ENCODE assay signal across 1 cellular context in the genomic region with DNA sequence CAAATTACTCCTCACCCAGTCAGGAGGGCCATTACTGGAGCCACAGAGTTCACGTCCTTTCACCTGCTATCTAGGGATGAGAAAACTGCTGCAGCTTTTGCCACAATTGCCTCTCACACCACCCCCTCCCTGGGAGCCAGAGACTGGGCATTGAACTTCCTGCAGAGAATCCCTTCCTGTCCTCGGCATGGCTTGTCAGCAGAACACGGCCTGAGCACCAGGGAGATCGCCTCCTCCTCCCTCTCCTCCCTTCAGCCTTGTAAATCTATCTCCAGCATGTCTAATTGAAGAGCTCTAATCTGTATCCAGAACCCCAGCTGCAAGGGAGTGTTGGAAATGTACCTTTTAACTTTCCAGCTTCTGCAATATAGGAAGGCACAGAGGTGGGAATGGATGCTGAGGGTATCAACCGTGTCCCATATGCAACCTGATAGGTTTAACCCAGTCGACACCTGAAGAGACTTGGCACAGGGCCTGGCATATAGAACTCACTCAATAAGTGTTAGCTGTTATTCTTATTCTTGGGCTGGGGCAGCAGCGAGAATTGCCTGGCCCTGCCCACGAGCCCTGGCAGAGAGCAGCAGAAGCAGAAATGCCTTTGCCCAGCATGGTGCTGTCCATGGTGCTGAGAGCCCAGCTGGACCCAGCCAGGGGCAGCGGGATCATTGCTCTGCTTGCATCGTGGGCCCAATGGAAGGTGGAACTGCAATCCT.
A peak's percentile ranks its signal among the peaks of the same experiment; 100 is the strongest.
TF ChIP-seq lines count a peak whose summit lies in the region.

No MANE protein-coding gene starts in this region.

TF ChIP-seq in K562, 482 proteins besides CTCF, POLR2A, EP300 and RAD21 (continued from another document and continues in another):
- TF ChIP-seq, protein P1, sequence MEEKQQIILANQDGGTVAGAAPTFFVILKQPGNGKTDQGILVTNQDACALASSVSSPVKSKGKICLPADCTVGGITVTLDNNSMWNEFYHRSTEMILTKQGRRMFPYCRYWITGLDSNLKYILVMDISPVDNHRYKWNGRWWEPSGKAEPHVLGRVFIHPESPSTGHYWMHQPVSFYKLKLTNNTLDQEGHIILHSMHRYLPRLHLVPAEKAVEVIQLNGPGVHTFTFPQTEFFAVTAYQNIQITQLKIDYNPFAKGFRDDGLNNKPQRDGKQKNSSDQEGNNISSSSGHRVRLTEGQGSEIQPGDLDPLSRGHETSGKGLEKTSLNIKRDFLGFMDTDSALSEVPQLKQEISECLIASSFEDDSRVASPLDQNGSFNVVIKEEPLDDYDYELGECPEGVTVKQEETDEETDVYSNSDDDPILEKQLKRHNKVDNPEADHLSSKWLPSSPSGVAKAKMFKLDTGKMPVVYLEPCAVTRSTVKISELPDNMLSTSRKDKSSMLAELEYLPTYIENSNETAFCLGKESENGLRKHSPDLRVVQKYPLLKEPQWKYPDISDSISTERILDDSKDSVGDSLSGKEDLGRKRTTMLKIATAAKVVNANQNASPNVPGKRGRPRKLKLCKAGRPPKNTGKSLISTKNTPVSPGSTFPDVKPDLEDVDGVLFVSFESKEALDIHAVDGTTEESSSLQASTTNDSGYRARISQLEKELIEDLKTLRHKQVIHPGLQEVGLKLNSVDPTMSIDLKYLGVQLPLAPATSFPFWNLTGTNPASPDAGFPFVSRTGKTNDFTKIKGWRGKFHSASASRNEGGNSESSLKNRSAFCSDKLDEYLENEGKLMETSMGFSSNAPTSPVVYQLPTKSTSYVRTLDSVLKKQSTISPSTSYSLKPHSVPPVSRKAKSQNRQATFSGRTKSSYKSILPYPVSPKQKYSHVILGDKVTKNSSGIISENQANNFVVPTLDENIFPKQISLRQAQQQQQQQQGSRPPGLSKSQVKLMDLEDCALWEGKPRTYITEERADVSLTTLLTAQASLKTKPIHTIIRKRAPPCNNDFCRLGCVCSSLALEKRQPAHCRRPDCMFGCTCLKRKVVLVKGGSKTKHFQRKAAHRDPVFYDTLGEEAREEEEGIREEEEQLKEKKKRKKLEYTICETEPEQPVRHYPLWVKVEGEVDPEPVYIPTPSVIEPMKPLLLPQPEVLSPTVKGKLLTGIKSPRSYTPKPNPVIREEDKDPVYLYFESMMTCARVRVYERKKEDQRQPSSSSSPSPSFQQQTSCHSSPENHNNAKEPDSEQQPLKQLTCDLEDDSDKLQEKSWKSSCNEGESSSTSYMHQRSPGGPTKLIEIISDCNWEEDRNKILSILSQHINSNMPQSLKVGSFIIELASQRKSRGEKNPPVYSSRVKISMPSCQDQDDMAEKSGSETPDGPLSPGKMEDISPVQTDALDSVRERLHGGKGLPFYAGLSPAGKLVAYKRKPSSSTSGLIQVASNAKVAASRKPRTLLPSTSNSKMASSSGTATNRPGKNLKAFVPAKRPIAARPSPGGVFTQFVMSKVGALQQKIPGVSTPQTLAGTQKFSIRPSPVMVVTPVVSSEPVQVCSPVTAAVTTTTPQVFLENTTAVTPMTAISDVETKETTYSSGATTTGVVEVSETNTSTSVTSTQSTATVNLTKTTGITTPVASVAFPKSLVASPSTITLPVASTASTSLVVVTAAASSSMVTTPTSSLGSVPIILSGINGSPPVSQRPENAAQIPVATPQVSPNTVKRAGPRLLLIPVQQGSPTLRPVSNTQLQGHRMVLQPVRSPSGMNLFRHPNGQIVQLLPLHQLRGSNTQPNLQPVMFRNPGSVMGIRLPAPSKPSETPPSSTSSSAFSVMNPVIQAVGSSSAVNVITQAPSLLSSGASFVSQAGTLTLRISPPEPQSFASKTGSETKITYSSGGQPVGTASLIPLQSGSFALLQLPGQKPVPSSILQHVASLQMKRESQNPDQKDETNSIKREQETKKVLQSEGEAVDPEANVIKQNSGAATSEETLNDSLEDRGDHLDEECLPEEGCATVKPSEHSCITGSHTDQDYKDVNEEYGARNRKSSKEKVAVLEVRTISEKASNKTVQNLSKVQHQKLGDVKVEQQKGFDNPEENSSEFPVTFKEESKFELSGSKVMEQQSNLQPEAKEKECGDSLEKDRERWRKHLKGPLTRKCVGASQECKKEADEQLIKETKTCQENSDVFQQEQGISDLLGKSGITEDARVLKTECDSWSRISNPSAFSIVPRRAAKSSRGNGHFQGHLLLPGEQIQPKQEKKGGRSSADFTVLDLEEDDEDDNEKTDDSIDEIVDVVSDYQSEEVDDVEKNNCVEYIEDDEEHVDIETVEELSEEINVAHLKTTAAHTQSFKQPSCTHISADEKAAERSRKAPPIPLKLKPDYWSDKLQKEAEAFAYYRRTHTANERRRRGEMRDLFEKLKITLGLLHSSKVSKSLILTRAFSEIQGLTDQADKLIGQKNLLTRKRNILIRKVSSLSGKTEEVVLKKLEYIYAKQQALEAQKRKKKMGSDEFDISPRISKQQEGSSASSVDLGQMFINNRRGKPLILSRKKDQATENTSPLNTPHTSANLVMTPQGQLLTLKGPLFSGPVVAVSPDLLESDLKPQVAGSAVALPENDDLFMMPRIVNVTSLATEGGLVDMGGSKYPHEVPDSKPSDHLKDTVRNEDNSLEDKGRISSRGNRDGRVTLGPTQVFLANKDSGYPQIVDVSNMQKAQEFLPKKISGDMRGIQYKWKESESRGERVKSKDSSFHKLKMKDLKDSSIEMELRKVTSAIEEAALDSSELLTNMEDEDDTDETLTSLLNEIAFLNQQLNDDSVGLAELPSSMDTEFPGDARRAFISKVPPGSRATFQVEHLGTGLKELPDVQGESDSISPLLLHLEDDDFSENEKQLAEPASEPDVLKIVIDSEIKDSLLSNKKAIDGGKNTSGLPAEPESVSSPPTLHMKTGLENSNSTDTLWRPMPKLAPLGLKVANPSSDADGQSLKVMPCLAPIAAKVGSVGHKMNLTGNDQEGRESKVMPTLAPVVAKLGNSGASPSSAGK (IDR thresholded peaks at IDR 0.05): no peak
- TF ChIP-seq, protein P2, sequence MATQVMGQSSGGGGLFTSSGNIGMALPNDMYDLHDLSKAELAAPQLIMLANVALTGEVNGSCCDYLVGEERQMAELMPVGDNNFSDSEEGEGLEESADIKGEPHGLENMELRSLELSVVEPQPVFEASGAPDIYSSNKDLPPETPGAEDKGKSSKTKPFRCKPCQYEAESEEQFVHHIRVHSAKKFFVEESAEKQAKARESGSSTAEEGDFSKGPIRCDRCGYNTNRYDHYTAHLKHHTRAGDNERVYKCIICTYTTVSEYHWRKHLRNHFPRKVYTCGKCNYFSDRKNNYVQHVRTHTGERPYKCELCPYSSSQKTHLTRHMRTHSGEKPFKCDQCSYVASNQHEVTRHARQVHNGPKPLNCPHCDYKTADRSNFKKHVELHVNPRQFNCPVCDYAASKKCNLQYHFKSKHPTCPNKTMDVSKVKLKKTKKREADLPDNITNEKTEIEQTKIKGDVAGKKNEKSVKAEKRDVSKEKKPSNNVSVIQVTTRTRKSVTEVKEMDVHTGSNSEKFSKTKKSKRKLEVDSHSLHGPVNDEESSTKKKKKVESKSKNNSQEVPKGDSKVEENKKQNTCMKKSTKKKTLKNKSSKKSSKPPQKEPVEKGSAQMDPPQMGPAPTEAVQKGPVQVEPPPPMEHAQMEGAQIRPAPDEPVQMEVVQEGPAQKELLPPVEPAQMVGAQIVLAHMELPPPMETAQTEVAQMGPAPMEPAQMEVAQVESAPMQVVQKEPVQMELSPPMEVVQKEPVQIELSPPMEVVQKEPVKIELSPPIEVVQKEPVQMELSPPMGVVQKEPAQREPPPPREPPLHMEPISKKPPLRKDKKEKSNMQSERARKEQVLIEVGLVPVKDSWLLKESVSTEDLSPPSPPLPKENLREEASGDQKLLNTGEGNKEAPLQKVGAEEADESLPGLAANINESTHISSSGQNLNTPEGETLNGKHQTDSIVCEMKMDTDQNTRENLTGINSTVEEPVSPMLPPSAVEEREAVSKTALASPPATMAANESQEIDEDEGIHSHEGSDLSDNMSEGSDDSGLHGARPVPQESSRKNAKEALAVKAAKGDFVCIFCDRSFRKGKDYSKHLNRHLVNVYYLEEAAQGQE (CRISPR knock-in tag; IDR thresholded peaks at IDR 0.05; ENCODE audit: low read depth): peak; percentile 96
- no peak for TF ChIP-seq RBM25 (IDR thresholded peaks at IDR 0.05; ENCODE audit: low read depth, low read length, severe bottlenecking)
- no peak for TF ChIP-seq MYBL2 (IDR thresholded peaks at IDR 0.05; ENCODE audit: low read depth)
- no peak for TF ChIP-seq MYBL2 (CRISPR knock-in tag; IDR thresholded peaks at IDR 0.05; ENCODE audit: borderline replicate concordance)
- TF ChIP-seq C11orf30 (IDR thresholded peaks at IDR 0.05; ENCODE audit: low read depth): no peak
- no peak for TF ChIP-seq RAD51 (IDR thresholded peaks at IDR 0.05; ENCODE audit: borderline replicate concordance, low read depth)
- TF ChIP-seq MTA1 (IDR thresholded peaks at IDR 0.05; ENCODE audit: borderline replicate concordance): no peak
- no peak for TF ChIP-seq KHSRP (IDR thresholded peaks at IDR 0.05)
- TF ChIP-seq, protein P3, sequence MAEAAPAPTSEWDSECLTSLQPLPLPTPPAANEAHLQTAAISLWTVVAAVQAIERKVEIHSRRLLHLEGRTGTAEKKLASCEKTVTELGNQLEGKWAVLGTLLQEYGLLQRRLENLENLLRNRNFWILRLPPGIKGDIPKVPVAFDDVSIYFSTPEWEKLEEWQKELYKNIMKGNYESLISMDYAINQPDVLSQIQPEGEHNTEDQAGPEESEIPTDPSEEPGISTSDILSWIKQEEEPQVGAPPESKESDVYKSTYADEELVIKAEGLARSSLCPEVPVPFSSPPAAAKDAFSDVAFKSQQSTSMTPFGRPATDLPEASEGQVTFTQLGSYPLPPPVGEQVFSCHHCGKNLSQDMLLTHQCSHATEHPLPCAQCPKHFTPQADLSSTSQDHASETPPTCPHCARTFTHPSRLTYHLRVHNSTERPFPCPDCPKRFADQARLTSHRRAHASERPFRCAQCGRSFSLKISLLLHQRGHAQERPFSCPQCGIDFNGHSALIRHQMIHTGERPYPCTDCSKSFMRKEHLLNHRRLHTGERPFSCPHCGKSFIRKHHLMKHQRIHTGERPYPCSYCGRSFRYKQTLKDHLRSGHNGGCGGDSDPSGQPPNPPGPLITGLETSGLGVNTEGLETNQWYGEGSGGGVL (CRISPR knock-in tag; IDR thresholded peaks at IDR 0.05): no peak
- TF ChIP-seq SRSF1 (IDR thresholded peaks at IDR 0.05; ENCODE audit: low read depth, low read length): no peak
- TF ChIP-seq LEF1 (IDR thresholded peaks at IDR 0.05): no peak
- TF ChIP-seq, protein P4, sequence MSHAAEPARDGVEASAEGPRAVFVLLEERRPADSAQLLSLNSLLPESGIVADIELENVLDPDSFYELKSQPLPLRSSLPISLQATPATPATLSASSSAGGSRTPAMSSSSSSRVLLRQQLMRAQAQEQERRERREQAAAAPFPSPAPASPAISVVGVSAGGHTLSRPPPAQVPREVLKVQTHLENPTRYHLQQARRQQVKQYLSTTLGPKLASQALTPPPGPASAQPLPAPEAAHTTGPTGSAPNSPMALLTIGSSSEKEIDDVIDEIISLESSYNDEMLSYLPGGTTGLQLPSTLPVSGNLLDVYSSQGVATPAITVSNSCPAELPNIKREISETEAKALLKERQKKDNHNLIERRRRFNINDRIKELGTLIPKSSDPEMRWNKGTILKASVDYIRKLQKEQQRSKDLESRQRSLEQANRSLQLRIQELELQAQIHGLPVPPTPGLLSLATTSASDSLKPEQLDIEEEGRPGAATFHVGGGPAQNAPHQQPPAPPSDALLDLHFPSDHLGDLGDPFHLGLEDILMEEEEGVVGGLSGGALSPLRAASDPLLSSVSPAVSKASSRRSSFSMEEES (CRISPR knock-in tag; IDR thresholded peaks at IDR 0.05): no peak
- TF ChIP-seq, protein P5, sequence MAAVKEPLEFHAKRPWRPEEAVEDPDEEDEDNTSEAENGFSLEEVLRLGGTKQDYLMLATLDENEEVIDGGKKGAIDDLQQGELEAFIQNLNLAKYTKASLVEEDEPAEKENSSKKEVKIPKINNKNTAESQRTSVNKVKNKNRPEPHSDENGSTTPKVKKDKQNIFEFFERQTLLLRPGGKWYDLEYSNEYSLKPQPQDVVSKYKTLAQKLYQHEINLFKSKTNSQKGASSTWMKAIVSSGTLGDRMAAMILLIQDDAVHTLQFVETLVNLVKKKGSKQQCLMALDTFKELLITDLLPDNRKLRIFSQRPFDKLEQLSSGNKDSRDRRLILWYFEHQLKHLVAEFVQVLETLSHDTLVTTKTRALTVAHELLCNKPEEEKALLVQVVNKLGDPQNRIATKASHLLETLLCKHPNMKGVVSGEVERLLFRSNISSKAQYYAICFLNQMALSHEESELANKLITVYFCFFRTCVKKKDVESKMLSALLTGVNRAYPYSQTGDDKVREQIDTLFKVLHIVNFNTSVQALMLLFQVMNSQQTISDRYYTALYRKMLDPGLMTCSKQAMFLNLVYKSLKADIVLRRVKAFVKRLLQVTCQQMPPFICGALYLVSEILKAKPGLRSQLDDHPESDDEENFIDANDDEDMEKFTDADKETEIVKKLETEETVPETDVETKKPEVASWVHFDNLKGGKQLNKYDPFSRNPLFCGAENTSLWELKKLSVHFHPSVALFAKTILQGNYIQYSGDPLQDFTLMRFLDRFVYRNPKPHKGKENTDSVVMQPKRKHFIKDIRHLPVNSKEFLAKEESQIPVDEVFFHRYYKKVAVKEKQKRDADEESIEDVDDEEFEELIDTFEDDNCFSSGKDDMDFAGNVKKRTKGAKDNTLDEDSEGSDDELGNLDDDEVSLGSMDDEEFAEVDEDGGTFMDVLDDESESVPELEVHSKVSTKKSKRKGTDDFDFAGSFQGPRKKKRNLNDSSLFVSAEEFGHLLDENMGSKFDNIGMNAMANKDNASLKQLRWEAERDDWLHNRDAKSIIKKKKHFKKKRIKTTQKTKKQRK (IDR thresholded peaks at IDR 0.05; ENCODE audit: borderline replicate concordance, low read depth, low read length): no peak
- no peak for TF ChIP-seq MCM3 (IDR thresholded peaks at IDR 0.05)
- no peak for TF ChIP-seq KDM2B (CRISPR knock-in tag; IDR thresholded peaks at IDR 0.05)
- TF ChIP-seq, protein P6, sequence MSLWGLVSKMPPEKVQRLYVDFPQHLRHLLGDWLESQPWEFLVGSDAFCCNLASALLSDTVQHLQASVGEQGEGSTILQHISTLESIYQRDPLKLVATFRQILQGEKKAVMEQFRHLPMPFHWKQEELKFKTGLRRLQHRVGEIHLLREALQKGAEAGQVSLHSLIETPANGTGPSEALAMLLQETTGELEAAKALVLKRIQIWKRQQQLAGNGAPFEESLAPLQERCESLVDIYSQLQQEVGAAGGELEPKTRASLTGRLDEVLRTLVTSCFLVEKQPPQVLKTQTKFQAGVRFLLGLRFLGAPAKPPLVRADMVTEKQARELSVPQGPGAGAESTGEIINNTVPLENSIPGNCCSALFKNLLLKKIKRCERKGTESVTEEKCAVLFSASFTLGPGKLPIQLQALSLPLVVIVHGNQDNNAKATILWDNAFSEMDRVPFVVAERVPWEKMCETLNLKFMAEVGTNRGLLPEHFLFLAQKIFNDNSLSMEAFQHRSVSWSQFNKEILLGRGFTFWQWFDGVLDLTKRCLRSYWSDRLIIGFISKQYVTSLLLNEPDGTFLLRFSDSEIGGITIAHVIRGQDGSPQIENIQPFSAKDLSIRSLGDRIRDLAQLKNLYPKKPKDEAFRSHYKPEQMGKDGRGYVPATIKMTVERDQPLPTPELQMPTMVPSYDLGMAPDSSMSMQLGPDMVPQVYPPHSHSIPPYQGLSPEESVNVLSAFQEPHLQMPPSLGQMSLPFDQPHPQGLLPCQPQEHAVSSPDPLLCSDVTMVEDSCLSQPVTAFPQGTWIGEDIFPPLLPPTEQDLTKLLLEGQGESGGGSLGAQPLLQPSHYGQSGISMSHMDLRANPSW (CRISPR knock-in tag; IDR thresholded peaks at IDR 0.05): no peak
